8 cellular contexts compared by ENCODE assay signal in the genomic region with DNA sequence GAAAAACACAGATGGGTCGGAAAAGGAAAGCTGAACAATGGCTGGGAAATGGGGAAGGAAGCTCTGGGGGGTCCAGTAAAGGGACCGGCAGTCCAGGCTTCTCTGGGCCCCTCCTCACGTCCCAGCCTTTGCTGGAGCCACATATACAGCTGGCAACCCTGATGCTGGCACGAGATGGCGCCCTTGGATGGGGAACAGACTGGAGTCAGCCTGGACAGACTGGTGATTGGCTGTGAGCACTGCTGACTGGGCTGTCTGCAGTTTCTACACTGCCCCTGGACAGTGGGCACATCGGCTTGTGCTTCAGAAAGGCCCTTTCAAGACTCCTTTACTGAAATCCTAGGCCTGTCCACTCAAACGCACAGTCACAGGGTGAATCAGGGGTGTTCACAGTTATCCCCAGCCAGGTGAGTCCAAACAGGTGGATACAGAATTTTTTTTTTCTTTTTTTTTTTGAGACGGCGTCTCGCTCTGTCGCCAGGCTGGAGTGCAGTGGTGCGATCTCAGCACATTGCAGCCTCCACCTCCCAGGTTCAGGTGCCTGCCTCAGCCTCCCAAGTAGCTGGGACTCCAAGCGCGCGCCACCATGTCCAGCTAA. TPM values are rescaled to one million over a fixed set of nuclear protein-coding genes. Genes with fewer than 3 reads are reported as not detected.
DNase-seq lines count a peak whose midpoint lies in the region; ATAC-seq and TF ChIP-seq lines count a peak whose summit lies in the region.

No MANE protein-coding gene starts in this region.

- DNase-seq in BE2C (peak; percentile 83), HCEC 1CT (peak; percentile 68), NCI-H460 (ENCODE audit: extremely low read depth, low read depth) (peak; percentile 74), ecto neural progenitor cell (ENCODE audit: low spot score) (peak; percentile 92), lung microvascular endothelial cell (ENCODE audit: low read depth in 2 of 2) (peak; percentile 84 to 92)
- DNase-seq in activated CD4-positive, alpha-beta T cell treated with anti-CD3 and anti-CD28 coated beads, Interleukin-2, amount 10 ng/mL, durations not matched to agents 7 days and 5 days, result peak; percentile 69
- DNase-seq in stimulated activated CD8-positive, alpha-beta memory T cell treated with anti-CD3 and anti-CD28 coated beads, Interleukin-15, amount 100 ng/mL, for 24 hours (ENCODE audit: low read depth), result peak; percentile 8

- H3K36me3 Mint-ChIP-seq in activated CD4-positive, alpha-beta T cell treated with anti-CD3 and anti-CD28 coated beads, Interleukin-2, amount 10 ng/mL, durations not matched to agents 7 days and 5 days (ENCODE audit: low read depth), result no peaks in the 10 kb centered on the region

- CTCF ChIA-PET in activated CD4-positive, alpha-beta T cell treated with anti-CD3 and anti-CD28 coated beads, Interleukin-2, amount 10 ng/mL, durations not matched to agents 7 days and 5 days (lab: Charles Lee), result interaction anchor here (1.2 kb wide), 2 partner anchors 11 to 221 kb away, joined by 3 read pairs; no protein-coding TSS in a partner anchor

- TF ChIP-seq CTCF in BE2C (IDR thresholded peaks at IDR 0.05; ENCODE audit: low read depth, low read length), result peak; percentile 77

- no peaks in the 10 kb centered on the region for H3K9me3 ChIP-seq in BE2C

- no peak for ATAC-seq in GM18870 (IDR thresholded peaks at IDR 0.05; ENCODE audit: unreplicated experiment)

- H3K27ac Mint-ChIP-seq in activated CD4-positive, alpha-beta T cell treated with anti-CD3 and anti-CD28 coated beads, Interleukin-2, amount 10 ng/mL, durations not matched to agents 7 days and 5 days, result no peak overlapping the region

- no peaks in the 10 kb centered on the region for H3K36me3 ChIP-seq in BE2C

- no peak overlapping the region for H3K4me3 Mint-ChIP-seq in activated CD4-positive, alpha-beta T cell treated with anti-CD3 and anti-CD28 coated beads, Interleukin-2, amount 10 ng/mL, durations not matched to agents 7 days and 5 days

- H3K4me1 Mint-ChIP-seq in activated CD4-positive, alpha-beta T cell treated with anti-CD3 and anti-CD28 coated beads, Interleukin-2, amount 10 ng/mL, durations not matched to agents 7 days and 5 days, result peaks cover 4% of the 10 kb centered on the region

- POLR2A ChIA-PET in activated CD4-positive, alpha-beta T cell treated with anti-CD3 and anti-CD28 coated beads, Interleukin-2, amount 10 ng/mL, durations not matched to agents 7 days and 5 days (lab: Charles Lee), result no interaction called here

- H3K27me3 Mint-ChIP-seq in activated CD4-positive, alpha-beta T cell treated with anti-CD3 and anti-CD28 coated beads, Interleukin-2, amount 10 ng/mL, durations not matched to agents 7 days and 5 days, result peaks cover 25% of the 10 kb centered on the region

- no peaks in the 10 kb centered on the region for H3K4me1 ChIP-seq in BE2C

- no peaks in the 10 kb centered on the region for H3K9me3 Mint-ChIP-seq in activated CD4-positive, alpha-beta T cell treated with anti-CD3 and anti-CD28 coated beads, Interleukin-2, amount 10 ng/mL, durations not matched to agents 7 days and 5 days

- H3K27me3 ChIP-seq in BE2C, result no peaks in the 10 kb centered on the region

- H3K4me3 ChIP-seq in BE2C (ENCODE audit: low read depth, low read length), result no peak overlapping the region

RNA-seq across cellular contexts. Expression of a gene that starts 31.1 kb away (rescaled TPM):
- 10.7 TPM for polyA plus RNA-seq in BE2C (2012; ENCODE audit: insufficient read depth, insufficient read length, low read depth)
- 10.2 and 13.5 TPM in 2 replicates for total RNA-seq in NCI-H460 (2014; rRNA removed; shearing (Covaris generic))
- 26.7 and 32.8 TPM in 2 replicates for polyA plus RNA-seq in NCI-H460 (2014; cell fraction: nucleus; rRNA removed)
- 10 to 100 TPM; 18.5 to 19.0 TPM for total RNA-seq in activated CD4-positive, alpha-beta T cell treated with anti-CD3 and anti-CD28 coated beads, Interleukin-2, amount 10 ng/mL, durations not matched to agents 7 days and 5 days
- total RNA-seq in lung microvascular endothelial cell, result 5.9 and 9.7 TPM in 2 replicates

Comparison
In these comparisons a context has a peak if more than half of its experiments do, and no peak if none do; other contexts are left out.
1. DNase-seq: peak in every context shown above with its lines; median percentile 92 in ecto neural progenitor cell; 88 in lung microvascular endothelial cell; 83 in BE2C; 74 in NCI-H460; 69 in activated CD4-positive, alpha-beta T cell treated with anti-CD3 and anti-CD28 coated beads, Interleukin-2, amount 10 ng/mL, durations not matched to agents 7 days and 5 days; 68 in HCEC 1CT; 8 in stimulated activated CD8-positive, alpha-beta memory T cell treated with anti-CD3 and anti-CD28 coated beads, Interleukin-15, amount 100 ng/mL, for 24 hours.